In the genomic region with DNA sequence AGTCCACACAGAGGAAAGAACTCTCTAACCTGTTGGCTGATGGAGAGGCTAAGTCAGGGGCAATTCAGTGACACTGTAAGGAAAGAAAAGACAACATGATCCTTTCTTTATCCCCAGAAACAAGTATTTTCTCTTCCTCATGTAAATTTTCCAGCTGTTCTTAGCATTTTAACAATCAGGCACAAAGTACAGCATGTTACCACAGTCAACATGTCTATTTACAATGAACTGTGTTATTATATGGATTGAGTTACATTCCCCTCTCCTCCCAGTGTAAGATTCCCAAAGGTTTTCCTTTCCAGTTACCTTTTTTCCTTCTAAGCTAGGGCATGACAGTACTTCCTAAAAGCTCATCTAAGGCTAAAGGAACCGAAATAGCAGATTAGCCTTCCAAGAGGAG, we compare ENCODE assay signal across 23 cellular contexts. TPM values are rescaled to one million over a fixed set of nuclear protein-coding genes. Genes with fewer than 3 reads are reported as not detected.
A peak's percentile ranks its signal among the peaks of the same experiment; 100 is the strongest.
DNase-seq lines count a peak whose midpoint lies in the region; ATAC-seq and TF ChIP-seq lines count a peak whose summit lies in the region.
"Had no signal": no experiment of that assay in that cellular context is flagged by ENCODE, and none has a peak within 500 bp of the region (broad histone marks: within the 10 kb centered on the region; RNA-seq: fewer than 3 reads in every experiment).

No MANE protein-coding gene starts in this region.

- no peak overlapping the region for H2AFZ ChIP-seq in parathyroid adenoma
- H2AFZ ChIP-seq: PC-9 had no signal

- no peak for TF ChIP-seq POLR2A in ovary (IDR thresholded peaks at IDR 0.05)

- H3K9ac ChIP-seq in parathyroid adenoma: no peak overlapping the region

- H3K27ac Mint-ChIP-seq in WTC11: peak overlapping the region; percentile 28; the same call in 1 of the 2 replicates
- H3K27ac Mint-ChIP-seq: T-cell had no signal

- H3K79me2 ChIP-seq in parathyroid adenoma: no peaks in the 10 kb centered on the region

- CTCF ChIA-PET in HEK293 (lab: Yijun Ruan, JAX): interaction anchor here (0.9 kb wide), 1 partner anchor 19 kb away, joined by 3 read pairs; no protein-coding TSS in a partner anchor
- CTCF ChIA-PET in WTC11 (lab: Charles Lee): interaction anchor here (4.0 kb wide), 1 partner anchor 18 kb away, joined by 49 read pairs; no protein-coding TSS in a partner anchor

- no peaks in the 10 kb centered on the region for H3K9me3 Mint-ChIP-seq in WTC11
- H3K9me3 Mint-ChIP-seq: T-cell had no signal

- no peak for TF ChIP-seq EP300 in ovary (IDR thresholded peaks at IDR 0.05)

- H3K27me3 ChIP-seq in parathyroid adenoma (ENCODE audit: control insufficient read depth, insufficient read depth, low read length) (no peaks in the 10 kb centered on the region), ovary (no peaks in the 10 kb centered on the region)

- TF ChIP-seq CTCF in C4-2B (conservative IDR thresholded peaks at IDR 0.05): no peak
- TF ChIP-seq CTCF in HEK293 (tag by site-specific recombination; IDR thresholded peaks at IDR 0.05): no peak
- no peak for TF ChIP-seq CTCF in WTC11 (IDR thresholded peaks at IDR 0.05)
- no peak for TF ChIP-seq CTCF in parathyroid adenoma (IDR thresholded peaks at IDR 0.05)
- no peak for TF ChIP-seq CTCF in ovary (IDR thresholded peaks at IDR 0.05)

- DNase-seq in WTC11 (ENCODE audit: low spot score) (no peak), NCI-H446 treated with DMSO at 0.1 percent for 48 hours (lab: John Stamatoyannopoulos, UW) (no peak), ovary (no peak)
- DNase-seq: C1 segment of cervical spinal cord, DMS153, DND-41, KG1, NCI-H1048, NCI-H1417 treated with DMSO at 0.1 percent for 48 hours, NCI-H1694 treated with DMSO at 0.1 percent for 48 hours, NCI-H2081, NCI-H2171 treated with DMSO at 0.1 percent for 48 hours, NCI-H345, NCI-H524, NCI-H774, SHP77, T-cell had no signal

- peak overlapping the region; percentile 93 for H3K27ac ChIP-seq in C4-2B
- no peak overlapping the region for H3K27ac ChIP-seq in HEK293 (ENCODE audit: extremely low read depth, low read depth, low read length)
- H3K27ac ChIP-seq in parathyroid adenoma: no peak overlapping the region
- no peak overlapping the region for H3K27ac ChIP-seq in ovary
- H3K27ac ChIP-seq: PC-9 had no signal

- H3K9me3 ChIP-seq in HEK293 (ENCODE audit: control insufficient read depth, insufficient read depth, low read depth, low read length) (no peaks in the 10 kb centered on the region), parathyroid adenoma (ENCODE audit: control insufficient read depth, low read length) (no peaks in the 10 kb centered on the region), ovary (no peaks in the 10 kb centered on the region)

- ATAC-seq in WTC11 (no peak), HG03039 (IDR thresholded peaks at IDR 0.05; ENCODE audit: unreplicated experiment) (no peak)
- ATAC-seq: HCT116, T-cell had no signal

- H3K4me1 ChIP-seq in HEK293 (ENCODE audit: control insufficient read depth, insufficient read depth, low read length) (peaks cover 2% of the 10 kb centered on the region; the same call in 1 of the 2 replicates), parathyroid adenoma (no peaks in the 10 kb centered on the region), ovary (ENCODE audit: insufficient read depth) (peaks cover 4% of the 10 kb centered on the region)

- no peak overlapping the region for H3K4me3 Mint-ChIP-seq in WTC11
- H3K4me3 Mint-ChIP-seq: T-cell had no signal

- intact Hi-C loops in ovary (cut with DNase I): no loop called here

- peaks cover 7% of the 10 kb centered on the region; the same call in 1 of the 2 replicates for H3K36me3 Mint-ChIP-seq in WTC11

- POLR2A ChIA-PET in HEK293 (lab: Yijun Ruan, JAX): no interaction called here
- POLR2A ChIA-PET in WTC11 (lab: Charles Lee): no interaction called here

- peaks cover 30% of the 10 kb centered on the region for H3K4me1 Mint-ChIP-seq in WTC11

- no peaks in the 10 kb centered on the region for H3K27me3 Mint-ChIP-seq in WTC11 (ENCODE audit: low read depth)
- H3K27me3 Mint-ChIP-seq: T-cell had no signal

- H3K4me2 ChIP-seq in parathyroid adenoma (ENCODE audit: low read length): peak overlapping the region; percentile 11
- H3K4me2 ChIP-seq: PC-9 had no signal

- 60 to 76% (median 71%) methylated on average over 1 of the region's 1 CpG for WGBS in ovary, 3 donors

- H3K36me3 ChIP-seq in HEK293 (ENCODE audit: control insufficient read depth in 2 of 2, insufficient read depth in 1 of 2, low read length in 2 of 2): peaks cover 4 to 18% of the 10 kb centered on the region in 2 experiments; a peak in 2 of 3 replicates
- H3K36me3 ChIP-seq in parathyroid adenoma (ENCODE audit: control insufficient read depth, insufficient read depth, low read length): no peaks in the 10 kb centered on the region
- H3K36me3 ChIP-seq in ovary: no peaks in the 10 kb centered on the region

- H3K4me3 ChIP-seq in HEK293 (ENCODE audit: low read depth, low read length) (no peak overlapping the region), parathyroid adenoma (ENCODE audit: low read depth, low read length) (no peak overlapping the region), ovary (no peak overlapping the region)
- H3K4me3 ChIP-seq: PC-9 had no signal

TF ChIP-seq in HEK293, 187 proteins besides CTCF, POLR2A, EP300 and RAD21 (continues in another document):
- TF ChIP-seq ZNF221 (tag by site-specific recombination; IDR thresholded peaks at IDR 0.05; ENCODE audit: borderline replicate concordance): no peak
- TF ChIP-seq, protein P1, sequence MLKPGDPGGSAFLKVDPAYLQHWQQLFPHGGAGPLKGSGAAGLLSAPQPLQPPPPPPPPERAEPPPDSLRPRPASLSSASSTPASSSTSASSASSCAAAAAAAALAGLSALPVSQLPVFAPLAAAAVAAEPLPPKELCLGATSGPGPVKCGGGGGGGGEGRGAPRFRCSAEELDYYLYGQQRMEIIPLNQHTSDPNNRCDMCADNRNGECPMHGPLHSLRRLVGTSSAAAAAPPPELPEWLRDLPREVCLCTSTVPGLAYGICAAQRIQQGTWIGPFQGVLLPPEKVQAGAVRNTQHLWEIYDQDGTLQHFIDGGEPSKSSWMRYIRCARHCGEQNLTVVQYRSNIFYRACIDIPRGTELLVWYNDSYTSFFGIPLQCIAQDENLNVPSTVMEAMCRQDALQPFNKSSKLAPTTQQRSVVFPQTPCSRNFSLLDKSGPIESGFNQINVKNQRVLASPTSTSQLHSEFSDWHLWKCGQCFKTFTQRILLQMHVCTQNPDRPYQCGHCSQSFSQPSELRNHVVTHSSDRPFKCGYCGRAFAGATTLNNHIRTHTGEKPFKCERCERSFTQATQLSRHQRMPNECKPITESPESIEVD (tag by site-specific recombination; IDR thresholded peaks at IDR 0.05): peak; percentile 63

TF ChIP-seq in WTC11, 78 proteins besides CTCF, POLR2A, EP300 and RAD21 (continues in another document):
- TF ChIP-seq, protein P2, sequence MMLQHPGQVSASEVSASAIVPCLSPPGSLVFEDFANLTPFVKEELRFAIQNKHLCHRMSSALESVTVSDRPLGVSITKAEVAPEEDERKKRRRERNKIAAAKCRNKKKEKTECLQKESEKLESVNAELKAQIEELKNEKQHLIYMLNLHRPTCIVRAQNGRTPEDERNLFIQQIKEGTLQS (CRISPR knock-in tag; conservative IDR thresholded peaks at IDR 0.05): no peak
- TF ChIP-seq NR1H2 (CRISPR knock-in tag; IDR thresholded peaks at IDR 0.05): no peak
- TF ChIP-seq, protein P3, sequence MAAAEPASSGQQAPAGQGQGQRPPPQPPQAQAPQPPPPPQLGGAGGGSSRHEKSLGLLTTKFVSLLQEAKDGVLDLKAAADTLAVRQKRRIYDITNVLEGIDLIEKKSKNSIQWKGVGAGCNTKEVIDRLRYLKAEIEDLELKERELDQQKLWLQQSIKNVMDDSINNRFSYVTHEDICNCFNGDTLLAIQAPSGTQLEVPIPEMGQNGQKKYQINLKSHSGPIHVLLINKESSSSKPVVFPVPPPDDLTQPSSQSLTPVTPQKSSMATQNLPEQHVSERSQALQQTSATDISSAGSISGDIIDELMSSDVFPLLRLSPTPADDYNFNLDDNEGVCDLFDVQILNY (CRISPR knock-in tag; IDR thresholded peaks at IDR 0.05): no peak
- TF ChIP-seq, protein P4, sequence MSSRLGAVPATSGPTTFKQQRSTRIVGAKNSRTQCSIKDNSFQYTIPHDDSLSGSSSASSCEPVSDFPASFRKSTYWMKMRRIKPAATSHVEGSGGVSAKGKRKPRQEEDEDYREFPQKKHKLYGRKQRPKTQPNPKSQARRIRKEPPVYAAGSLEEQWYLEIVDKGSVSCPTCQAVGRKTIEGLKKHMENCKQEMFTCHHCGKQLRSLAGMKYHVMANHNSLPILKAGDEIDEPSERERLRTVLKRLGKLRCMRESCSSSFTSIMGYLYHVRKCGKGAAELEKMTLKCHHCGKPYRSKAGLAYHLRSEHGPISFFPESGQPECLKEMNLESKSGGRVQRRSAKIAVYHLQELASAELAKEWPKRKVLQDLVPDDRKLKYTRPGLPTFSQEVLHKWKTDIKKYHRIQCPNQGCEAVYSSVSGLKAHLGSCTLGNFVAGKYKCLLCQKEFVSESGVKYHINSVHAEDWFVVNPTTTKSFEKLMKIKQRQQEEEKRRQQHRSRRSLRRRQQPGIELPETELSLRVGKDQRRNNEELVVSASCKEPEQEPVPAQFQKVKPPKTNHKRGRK (CRISPR knock-in tag; IDR thresholded peaks at IDR 0.05; ENCODE audit: borderline replicate concordance): no peak
- TF ChIP-seq, protein P5, sequence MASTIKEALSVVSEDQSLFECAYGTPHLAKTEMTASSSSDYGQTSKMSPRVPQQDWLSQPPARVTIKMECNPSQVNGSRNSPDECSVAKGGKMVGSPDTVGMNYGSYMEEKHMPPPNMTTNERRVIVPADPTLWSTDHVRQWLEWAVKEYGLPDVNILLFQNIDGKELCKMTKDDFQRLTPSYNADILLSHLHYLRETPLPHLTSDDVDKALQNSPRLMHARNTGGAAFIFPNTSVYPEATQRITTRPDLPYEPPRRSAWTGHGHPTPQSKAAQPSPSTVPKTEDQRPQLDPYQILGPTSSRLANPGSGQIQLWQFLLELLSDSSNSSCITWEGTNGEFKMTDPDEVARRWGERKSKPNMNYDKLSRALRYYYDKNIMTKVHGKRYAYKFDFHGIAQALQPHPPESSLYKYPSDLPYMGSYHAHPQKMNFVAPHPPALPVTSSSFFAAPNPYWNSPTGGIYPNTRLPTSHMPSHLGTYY (CRISPR knock-in tag; IDR thresholded peaks at IDR 0.05): no peak

RNA-seq across cellular contexts. Expression of a gene that starts 26.7 kb away (rescaled TPM):
- 98.6 to 131 TPM (median 106 TPM) in 3 replicates for total RNA-seq in WTC11 (2021)
- 10 to 100 TPM; 35.8 to 58.6 (median 48.1) TPM for total RNA-seq in ovary
- polyA plus RNA-seq in ovary: 10 to 100 TPM; 12.4 to 24.0 TPM

RNA-seq across cellular contexts. Expression of a gene that starts 50.2 kb away (rescaled TPM):
- total RNA-seq in WTC11 (2021) (53.2 to 62.1 TPM (median 57.6 TPM) in 3 replicates), ovary (10 to 100 TPM; 14.8 to 40.0 (median 33.9) TPM)
- polyA plus RNA-seq in ovary: 10 to 100 TPM; 17.3 to 19.4 TPM
